In genomic region chr5:154756871-154757646, GRCh38 we compare ENCODE assay signal across 8 cellular contexts. TPM values are rescaled to one million over a fixed set of nuclear protein-coding genes. Genes with fewer than 3 reads are reported as not detected.
DNase-seq lines count a peak whose midpoint lies in the region; ATAC-seq and TF ChIP-seq lines count a peak whose summit lies in the region.

No MANE protein-coding gene starts in this region.

- peak overlapping the region; percentile 31 to 68; a peak in 2 of 4 replicates for H4K8ac ChIP-seq in IMR-90 (ENCODE audit: low read depth in 2 of 2, low read length in 2 of 2)

- DNase-seq in IMR-90 = peak; percentile 30
- peak; percentile 81 for DNase-seq in activated CD4-positive, alpha-beta T cell treated with anti-CD3 and anti-CD28 coated beads, Interleukin-2, amount 10 ng/mL, durations not matched to agents 24 days and 14 days
- DNase-seq in choroid plexus epithelial cell (ENCODE audit: low read depth) = peak; percentile 46
- peak; percentile 68 for DNase-seq in left kidney (ENCODE audit: low read depth, low spot score)
- DNase-seq in stimulated activated CD4-positive, alpha-beta T cell treated with anti-CD3 and anti-CD28 coated beads, Interleukin-2, amount 100 ng/mL, for 4 hours (ENCODE audit: low read depth) = peak; percentile 56

- H3K9me3 ChIP-seq in IMR-90 (ENCODE audit: control insufficient read depth, insufficient read depth, low read length) = no peaks in the 10 kb centered on the region

- H3K23ac ChIP-seq in IMR-90 (ENCODE audit: low read depth, low read length) = peak overlapping the region; percentile 90

- H3K36me3 Mint-ChIP-seq in activated CD4-positive, alpha-beta T cell treated with anti-CD3 and anti-CD28 coated beads, Interleukin-2, amount 10 ng/mL, durations not matched to agents 24 days and 14 days (ENCODE audit: low read depth) = peaks cover 24% of the 10 kb centered on the region

- H2AK9ac ChIP-seq in IMR-90 (replicated peaks; ENCODE audit: low read depth, low read length, poor library complexity) = peak overlapping the region; percentile 98

- peak overlapping the region; percentile 98 for H3K4me3 ChIP-seq in IMR-90 (ENCODE audit: insufficient read depth, low read depth, low read length)
- peak overlapping the region; percentile 94 for H3K4me3 ChIP-seq in choroid plexus epithelial cell (ENCODE audit: low read depth, low read length)

- peaks cover 23% of the 10 kb centered on the region for H3K4me1 ChIP-seq in IMR-90 (ENCODE audit: control insufficient read depth, insufficient read depth, low read length)

- H4K5ac ChIP-seq in IMR-90 (ENCODE audit: low read depth, low read length) = no peak overlapping the region

- peak overlapping the region; percentile 86 for H3K4ac ChIP-seq in IMR-90 (ENCODE audit: low read depth, low read length)

- H3K4me2 ChIP-seq in IMR-90 (ENCODE audit: low read depth, low read length) = peak overlapping the region; percentile 97

- peak overlapping the region; percentile 87 for H2AFZ ChIP-seq in IMR-90 (replicated peaks; ENCODE audit: low read length, poor library complexity)

- H3K18ac ChIP-seq in IMR-90 (ENCODE audit: low read depth, low read length) = peak overlapping the region; percentile 46; the same call in 1 of the 2 replicates

- H4K20me1 ChIP-seq in IMR-90 (ENCODE audit: insufficient read depth, low read length) = peaks cover 56% of the 10 kb centered on the region

- intact Hi-C loops in IMR-90 (cut with micrococcal nuclease) = loop anchor here (2.0 kb wide), 2 partner anchors 38 to 56 kb away; no protein-coding TSS in a partner anchor
- intact Hi-C loops in activated CD4-positive, alpha-beta T cell treated with anti-CD3 and anti-CD28 coated beads, Interleukin-2, amount 10 ng/mL, durations not matched to agents 24 days and 14 days (cut with micrococcal nuclease) = loop anchor here (5.0 kb wide), 2 partner anchors 565 to 720 kb away; partner anchors contain the start of genes FAM114A2, GALNT10 and MFAP3

- H3K4me1 Mint-ChIP-seq in activated CD4-positive, alpha-beta T cell treated with anti-CD3 and anti-CD28 coated beads, Interleukin-2, amount 10 ng/mL, durations not matched to agents 24 days and 14 days = peaks cover 57% of the 10 kb centered on the region

- H3K14ac ChIP-seq in IMR-90 (replicated peaks; ENCODE audit: low read depth, low read length) = peak overlapping the region; percentile 75

- BruUV-seq in IMR-90 (replicated peaks; lab: Mats Ljungman, UMichigan) = no TSS peak

- H3K36me3 ChIP-seq in IMR-90 (ENCODE audit: control insufficient read depth, insufficient read depth, low read length) = no peaks in the 10 kb centered on the region

- peak overlapping the region; percentile 44; the same call in 1 of the 2 replicates for H2AK5ac ChIP-seq in IMR-90 (ENCODE audit: low read depth, low read length)

- peak; percentile 3; the same call in 1 of the 2 replicates for ATAC-seq in IMR-90 (ENCODE audit: low read depth)
- no peak for ATAC-seq in HG03520 (IDR thresholded peaks at IDR 0.05; ENCODE audit: unreplicated experiment)
- no peak for ATAC-seq in GM21529 (IDR thresholded peaks at IDR 0.05; ENCODE audit: unreplicated experiment)

- POLR2A ChIA-PET in IMR-90 (lab: Charles Lee; ENCODE audit: unreplicated experiment) = interaction anchor here (0.6 kb wide), 1 partner anchor 84 kb away, joined by 4 read pairs; no protein-coding TSS in a partner anchor

- no peaks in the 10 kb centered on the region for H3K9me3 Mint-ChIP-seq in activated CD4-positive, alpha-beta T cell treated with anti-CD3 and anti-CD28 coated beads, Interleukin-2, amount 10 ng/mL, durations not matched to agents 24 days and 14 days

- peak overlapping the region; percentile 100 for H3K9ac ChIP-seq in IMR-90 (ENCODE audit: low read depth, low read length)

- peak overlapping the region; percentile 74; the same call in 1 of the 2 replicates for H3K56ac ChIP-seq in IMR-90 (ENCODE audit: extremely low read depth, insufficient read depth, low read length)

- dilution Hi-C loops in IMR-90 (cut with HindIII; ENCODE audit: low sequenced_read_pairs, unreplicated experiment) = no loop called here

- in situ Hi-C loops in IMR-90 (cut with MboI; ENCODE audit: low sequenced_read_pairs) = loop anchor here (5.0 kb wide), 1 partner anchor 45 kb away; no protein-coding TSS in a partner anchor

- H2BK15ac ChIP-seq in IMR-90 (ENCODE audit: low read depth, low read length) = no peak overlapping the region

- peak overlapping the region; percentile 100 for H3K27ac ChIP-seq in C4-2B
- H3K27ac ChIP-seq in IMR-90 (ENCODE audit: insufficient read depth, low read length) = peak overlapping the region; percentile 94

- H3K79me1 ChIP-seq in IMR-90 (ENCODE audit: low read depth in 1 of 2, low read length in 2 of 2) = peaks cover 0 to 32% of the 10 kb centered on the region in 2 experiments; a peak in 2 of 4 replicates

- H3K9me1 ChIP-seq in IMR-90 (ENCODE audit: insufficient read depth, low read length) = peaks cover 26% of the 10 kb centered on the region; the same call in 1 of the 2 replicates

- CTCF ChIA-PET in IMR-90 (lab: Yijun Ruan, JAX) = no interaction called here

- H3K27me3 ChIP-seq in IMR-90 (ENCODE audit: control insufficient read depth, insufficient read depth, low read length) = no peaks in the 10 kb centered on the region

- peak overlapping the region; percentile 96 for H3K27ac Mint-ChIP-seq in activated CD4-positive, alpha-beta T cell treated with anti-CD3 and anti-CD28 coated beads, Interleukin-2, amount 10 ng/mL, durations not matched to agents 24 days and 14 days

- TF ChIP-seq POLR2A in IMR-90 (IDR thresholded peaks at IDR 0.05; ENCODE audit: low read depth, low read length) = no peak

- H2BK5ac ChIP-seq in IMR-90 (ENCODE audit: low read depth, low read length, poor library complexity, severe bottlenecking) = peak overlapping the region; percentile 91

- peak overlapping the region; percentile 57 for H4K91ac ChIP-seq in IMR-90 (ENCODE audit: insufficient read depth, low read depth, low read length)

- TF ChIP-seq CTCF in C4-2B (conservative IDR thresholded peaks at IDR 0.05) (no peak), IMR-90 (conservative IDR thresholded peaks at IDR 0.05; ENCODE audit: low read depth, low read length) (no peak), choroid plexus epithelial cell (conservative IDR thresholded peaks at IDR 0.05; ENCODE audit: low read depth, low read length) (no peak)

- peak overlapping the region; percentile 96 for H3K4me3 Mint-ChIP-seq in activated CD4-positive, alpha-beta T cell treated with anti-CD3 and anti-CD28 coated beads, Interleukin-2, amount 10 ng/mL, durations not matched to agents 24 days and 14 days

- H2BK20ac ChIP-seq in IMR-90 (ENCODE audit: low read depth, low read length) = no peak overlapping the region

- TF ChIP-seq RAD21 in IMR-90 (IDR thresholded peaks at IDR 0.05; ENCODE audit: low read length) = no peak

- no peaks in the 10 kb centered on the region for H3K27me3 Mint-ChIP-seq in activated CD4-positive, alpha-beta T cell treated with anti-CD3 and anti-CD28 coated beads, Interleukin-2, amount 10 ng/mL, durations not matched to agents 24 days and 14 days

- no peak overlapping the region; the same call in 1 of the 2 replicates for H2BK120ac ChIP-seq in IMR-90 (ENCODE audit: low read depth, low read length)

- WGBS in IMR-90 (ENCODE audit: extremely low coverage in 2 of 2, insufficient read length in 1 of 2), 2 experiments = 1% methylated on average over 25 of the region's 73 CpGs; no CpG with 5 or more reads in 1 of the 2 experiments

TF ChIP-seq in IMR-90, 13 proteins besides CTCF, POLR2A, EP300 and RAD21:
- TF ChIP-seq MAZ (IDR thresholded peaks at IDR 0.05; ENCODE audit: borderline replicate concordance, low read depth, low read length) (peak; percentile 63; the same call in 1 of the 2 replicates), FOS (IDR thresholded peaks at IDR 0.05; ENCODE audit: low read depth, low read length) (no peak), ELK1 (IDR thresholded peaks at IDR 0.05; ENCODE audit: borderline replicate concordance, low read depth, low read length) (no peak), CEBPB (IDR thresholded peaks at IDR 0.05; ENCODE audit: low read depth, low read length) (no peak), BHLHE40 (IDR thresholded peaks at IDR 0.05; ENCODE audit: low read depth, low read length) (peak; percentile 8; the same call in 1 of the 2 replicates), MXI1 (IDR thresholded peaks at IDR 0.05; ENCODE audit: borderline replicate concordance, low read depth, low read length) (peak; percentile 94), RFX5 (IDR thresholded peaks at IDR 0.05; ENCODE audit: low read depth, low read length) (no peak), SMC3 (IDR thresholded peaks at IDR 0.05; ENCODE audit: low read depth, low read length) (no peak), NFE2L2 (IDR thresholded peaks at IDR 0.05; ENCODE audit: low read depth, low read length) (no peak)
- TF ChIP-seq, protein P1, sequence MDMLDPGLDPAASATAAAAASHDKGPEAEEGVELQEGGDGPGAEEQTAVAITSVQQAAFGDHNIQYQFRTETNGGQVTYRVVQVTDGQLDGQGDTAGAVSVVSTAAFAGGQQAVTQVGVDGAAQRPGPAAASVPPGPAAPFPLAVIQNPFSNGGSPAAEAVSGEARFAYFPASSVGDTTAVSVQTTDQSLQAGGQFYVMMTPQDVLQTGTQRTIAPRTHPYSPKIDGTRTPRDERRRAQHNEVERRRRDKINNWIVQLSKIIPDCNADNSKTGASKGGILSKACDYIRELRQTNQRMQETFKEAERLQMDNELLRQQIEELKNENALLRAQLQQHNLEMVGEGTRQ (IDR thresholded peaks at IDR 0.05; ENCODE audit: low read depth, low read length) = peak; percentile 62

RNA-seq across cellular contexts. Expression of gene LARP1, which starts 1.9 kb away (rescaled TPM):
- 41.9 and 47.3 TPM in 2 replicates for total RNA-seq in IMR-90 (2012; rRNA removed)
- polyA plus RNA-seq in IMR-90 (2012; rRNA removed) = 70.3 and 77.4 TPM in 2 replicates
- polyA plus RNA-seq in IMR-90 (2012; cell fraction: cytosol; rRNA removed) = 55.0 and 59.6 TPM in 2 replicates
- polyA plus RNA-seq in IMR-90 (2012; cell fraction: nucleus; rRNA removed; ENCODE audit: low replicate concordance) = 78.4 and 111 TPM in 2 replicates
- 331 and 348 TPM in 2 replicates for total RNA-seq in activated CD4-positive, alpha-beta T cell treated with anti-CD3 and anti-CD28 coated beads, Interleukin-2, amount 10 ng/mL, durations not matched to agents 24 days and 14 days

Comparison
In these comparisons a context has a peak if more than half of its experiments do, and no peak if none do; other contexts are left out.
1. DNase-seq: peak in every context shown above with its lines; median percentile 81 in activated CD4-positive, alpha-beta T cell treated with anti-CD3 and anti-CD28 coated beads, Interleukin-2, amount 10 ng/mL, durations not matched to agents 24 days and 14 days; 68 in left kidney; 56 in stimulated activated CD4-positive, alpha-beta T cell treated with anti-CD3 and anti-CD28 coated beads, Interleukin-2, amount 100 ng/mL, for 4 hours; 46 in choroid plexus epithelial cell; 30 in IMR-90.